In genomic region chrX:15781964-15782711, GRCh38 we compare ENCODE assay signal across 8 cellular contexts. TPM values are rescaled to one million over a fixed set of nuclear protein-coding genes. Genes with fewer than 3 reads are reported as not detected.
DNase-seq lines count a peak whose midpoint lies in the region; ATAC-seq lines count a peak whose summit lies in the region.

No MANE protein-coding gene starts in this region.

- CTCF ChIA-PET in activated CD8-positive, alpha-beta memory T cell treated with anti-CD3 and anti-CD28 coated beads, Interleukin-2, amount 10 ng/mL, durations not matched to agents 7 days and 5 days (lab: Charles Lee): interaction anchor here (1.2 to 1.5 kb wide), 2 partner anchors 8 to 9 kb away, joined by 4 to 5 read pairs; partner anchors contain the start of gene ZRSR2

- intact Hi-C loops in left cardiac atrium (cut with DNase I): no loop called here

- H3K27me3 Mint-ChIP-seq in activated CD8-positive, alpha-beta memory T cell treated with anti-CD3 and anti-CD28 coated beads, Interleukin-2, amount 10 ng/mL, durations not matched to agents 7 days and 5 days: no peaks in the 10 kb centered on the region
- no peaks in the 10 kb centered on the region for H3K27me3 Mint-ChIP-seq in stimulated activated naive CD8-positive, alpha-beta T cell treated with anti-CD3 and anti-CD28 coated beads, Interleukin-15, amount 100 ng/mL, for 72 hours

- in situ Hi-C loops in SK-MEL-5 (cut with HindIII; ENCODE audit: low pct_unique_long_range_greater_than_20kb, low sequenced_read_pairs): no loop called here

- H3K4me3 Mint-ChIP-seq in activated CD8-positive, alpha-beta memory T cell treated with anti-CD3 and anti-CD28 coated beads, Interleukin-2, amount 10 ng/mL, durations not matched to agents 7 days and 5 days: peak overlapping the region; percentile 84
- peak overlapping the region; percentile 80 to 83 for H3K4me3 Mint-ChIP-seq in stimulated activated naive CD8-positive, alpha-beta T cell treated with anti-CD3 and anti-CD28 coated beads, Interleukin-15, amount 100 ng/mL, for 72 hours

- peaks cover 16% of the 10 kb centered on the region for H3K36me3 Mint-ChIP-seq in activated CD8-positive, alpha-beta memory T cell treated with anti-CD3 and anti-CD28 coated beads, Interleukin-2, amount 10 ng/mL, durations not matched to agents 7 days and 5 days

- H3K9me3 Mint-ChIP-seq in activated CD8-positive, alpha-beta memory T cell treated with anti-CD3 and anti-CD28 coated beads, Interleukin-2, amount 10 ng/mL, durations not matched to agents 7 days and 5 days (ENCODE audit: low read depth): no peaks in the 10 kb centered on the region
- H3K9me3 Mint-ChIP-seq in stimulated activated naive CD8-positive, alpha-beta T cell treated with anti-CD3 and anti-CD28 coated beads, Interleukin-15, amount 100 ng/mL, for 72 hours: no peaks in the 10 kb centered on the region

- H3K4me1 Mint-ChIP-seq in activated CD8-positive, alpha-beta memory T cell treated with anti-CD3 and anti-CD28 coated beads, Interleukin-2, amount 10 ng/mL, durations not matched to agents 7 days and 5 days: peaks cover 17% of the 10 kb centered on the region
- no peaks in the 10 kb centered on the region for H3K4me1 Mint-ChIP-seq in stimulated activated naive CD8-positive, alpha-beta T cell treated with anti-CD3 and anti-CD28 coated beads, Interleukin-15, amount 100 ng/mL, for 72 hours

- peak overlapping the region; percentile 98 for H3K27ac Mint-ChIP-seq in activated CD8-positive, alpha-beta memory T cell treated with anti-CD3 and anti-CD28 coated beads, Interleukin-2, amount 10 ng/mL, durations not matched to agents 7 days and 5 days
- H3K27ac Mint-ChIP-seq in stimulated activated naive CD8-positive, alpha-beta T cell treated with anti-CD3 and anti-CD28 coated beads, Interleukin-15, amount 100 ng/mL, for 72 hours: peak overlapping the region; percentile 98

- peak; percentile 62 for DNase-seq in activated CD8-positive, alpha-beta memory T cell treated with anti-CD3 and anti-CD28 coated beads, Interleukin-2, amount 10 ng/mL, durations not matched to agents 7 days and 5 days
- DNase-seq in activated CD8-positive, alpha-beta memory T cell treated with anti-CD3 and anti-CD28 coated beads, Interleukin-2, amount 50 U/mL, for 48 hours: no peak
- DNase-seq in SK-MEL-5 (ENCODE audit: low read depth, low spot score): peak; percentile 28
- DNase-seq in stimulated activated naive CD8-positive, alpha-beta T cell treated with anti-CD3 and anti-CD28 coated beads, Interleukin-15, amount 100 ng/mL, for 72 hours: no peak
- no peak for DNase-seq in H4 (ENCODE audit: low spot score)
- DNase-seq in NCI-H2107 treated with DMSO at 0.1 percent for 48 hours (lab: John Stamatoyannopoulos, UW; ENCODE audit: unreplicated experiment): no peak
- no peak for DNase-seq in left cardiac atrium

- ATAC-seq in activated CD8-positive, alpha-beta memory T cell treated with anti-CD3 and anti-CD28 coated beads, Interleukin-2, amount 10 ng/mL, durations not matched to agents 7 days and 5 days: peak; percentile 88
- ATAC-seq in HG02885 (IDR thresholded peaks at IDR 0.05; ENCODE audit: poor library complexity, unreplicated experiment) (peak; percentile 86), left cardiac atrium (no peak)
- ATAC-seq in stimulated activated naive CD8-positive, alpha-beta T cell treated with anti-CD3 and anti-CD28 coated beads, Interleukin-15, amount 100 ng/mL, for 72 hours: no peak

RNA-seq across cellular contexts. Expression of gene ZRSR2, which starts 8.1 kb away (rescaled TPM):
- 10 to 100 TPM; 18.0 to 20.1 TPM for total RNA-seq in activated CD8-positive, alpha-beta memory T cell treated with anti-CD3 and anti-CD28 coated beads, Interleukin-2, amount 10 ng/mL, durations not matched to agents 7 days and 5 days
- 3.8 and 7.0 TPM in 2 replicates for total RNA-seq in SK-MEL-5 (2014; rRNA removed; shearing (Covaris generic))
- 1.4 and 2.3 TPM in 2 replicates for polyA plus RNA-seq in SK-MEL-5 (2015; cell fraction: cytosol; rRNA removed)
- 11.3 and 16.6 TPM in 2 replicates for polyA plus RNA-seq in SK-MEL-5 (2015; cell fraction: nucleus; rRNA removed)
- total RNA-seq in H4 (2014; rRNA removed; shearing (Covaris generic)): 4.0 TPM in 1 of 2 replicates, not detected in the other
- total RNA-seq in left cardiac atrium: 1 to 10 TPM; 7.1 to 7.2 TPM

RNA-seq across cellular contexts. Expression of gene CA5B, which starts 44.1 kb away (rescaled TPM):
- 10 to 100 TPM in 1 of 2 experiments, 1 to 10 TPM in 1; 7.8 to 12.7 TPM for total RNA-seq in activated CD8-positive, alpha-beta memory T cell treated with anti-CD3 and anti-CD28 coated beads, Interleukin-2, amount 10 ng/mL, durations not matched to agents 7 days and 5 days
- 3.0 and 6.0 TPM in 2 replicates for total RNA-seq in SK-MEL-5 (2014; rRNA removed; shearing (Covaris generic))
- 3.1 and 4.6 TPM in 2 replicates for polyA plus RNA-seq in SK-MEL-5 (2015; cell fraction: cytosol; rRNA removed)
- 12.3 and 23.3 TPM in 2 replicates for polyA plus RNA-seq in SK-MEL-5 (2015; cell fraction: nucleus; rRNA removed)
- 4.5 and 6.0 TPM in 2 replicates for total RNA-seq in H4 (2014; rRNA removed; shearing (Covaris generic))
- total RNA-seq in left cardiac atrium: 10 to 100 TPM in 1 of 2 donors, 1 to 10 TPM in 1; 8.9 to 10.5 TPM

Comparison
In these comparisons a context has a peak if more than half of its experiments do, and no peak if none do; other contexts are left out.
1. DNase-seq: peak in activated CD8-positive, alpha-beta memory T cell treated with anti-CD3 and anti-CD28 coated beads, Interleukin-2, amount 10 ng/mL, durations not matched to agents 7 days and 5 days (single experiment) and SK-MEL-5 (single experiment); none in activated CD8-positive, alpha-beta memory T cell treated with anti-CD3 and anti-CD28 coated beads, Interleukin-2, amount 50 U/mL, for 48 hours (single experiment), stimulated activated naive CD8-positive, alpha-beta T cell treated with anti-CD3 and anti-CD28 coated beads, Interleukin-15, amount 100 ng/mL, for 72 hours (0 of 2), H4 (single experiment), NCI-H2107 treated with DMSO at 0.1 percent for 48 hours (single experiment) and left cardiac atrium (single experiment).
2. ATAC-seq: peak in activated CD8-positive, alpha-beta memory T cell treated with anti-CD3 and anti-CD28 coated beads, Interleukin-2, amount 10 ng/mL, durations not matched to agents 7 days and 5 days (single experiment) and HG02885 (single experiment); none in stimulated activated naive CD8-positive, alpha-beta T cell treated with anti-CD3 and anti-CD28 coated beads, Interleukin-15, amount 100 ng/mL, for 72 hours (single experiment) and left cardiac atrium (0 of 2).